Comparison of ENCODE assay signal across 8 cellular contexts in the genomic region with DNA sequence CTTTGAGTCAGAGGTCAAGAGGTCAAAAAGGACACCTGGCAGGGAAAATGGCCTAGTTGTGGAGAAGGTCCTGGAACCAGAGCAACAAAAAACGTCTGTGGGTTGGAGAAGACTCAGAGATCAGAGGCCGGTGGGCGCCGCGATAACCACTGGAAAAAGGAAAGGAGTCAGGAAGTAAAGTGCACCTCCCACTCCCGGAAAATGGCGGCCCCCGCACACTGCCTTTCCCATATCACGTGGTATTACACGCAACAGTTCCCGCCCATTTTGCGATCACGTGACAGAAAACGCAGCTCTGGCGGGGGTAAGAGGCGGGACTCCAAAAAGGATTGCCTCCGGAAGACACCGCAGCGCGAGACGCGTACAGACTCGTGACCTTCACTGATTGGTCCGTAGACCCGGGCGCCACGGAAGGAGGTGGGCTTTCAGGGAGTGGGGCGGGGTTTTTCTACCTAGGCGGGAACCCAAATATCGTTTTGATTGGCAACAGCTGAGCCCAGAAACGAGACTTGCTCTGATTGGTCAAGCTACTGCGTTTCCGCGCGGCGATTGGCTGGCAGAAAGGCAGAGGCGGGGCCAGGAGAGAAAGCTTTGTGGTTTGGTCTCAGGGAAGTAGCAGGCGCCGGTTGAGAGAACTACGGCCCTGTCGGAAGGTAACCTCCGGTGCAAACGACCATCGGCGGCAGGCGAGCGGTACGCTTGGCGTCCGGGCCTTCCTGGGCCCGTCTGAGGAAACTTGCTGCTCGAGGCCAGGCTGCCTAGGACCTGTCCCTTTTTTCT. TPM values are rescaled to one million over a fixed set of nuclear protein-coding genes. Genes with fewer than 3 reads are reported as not detected.
DNase-seq lines count a peak whose midpoint lies in the region; ATAC-seq lines count a peak whose summit lies in the region.

A gene with protein sequence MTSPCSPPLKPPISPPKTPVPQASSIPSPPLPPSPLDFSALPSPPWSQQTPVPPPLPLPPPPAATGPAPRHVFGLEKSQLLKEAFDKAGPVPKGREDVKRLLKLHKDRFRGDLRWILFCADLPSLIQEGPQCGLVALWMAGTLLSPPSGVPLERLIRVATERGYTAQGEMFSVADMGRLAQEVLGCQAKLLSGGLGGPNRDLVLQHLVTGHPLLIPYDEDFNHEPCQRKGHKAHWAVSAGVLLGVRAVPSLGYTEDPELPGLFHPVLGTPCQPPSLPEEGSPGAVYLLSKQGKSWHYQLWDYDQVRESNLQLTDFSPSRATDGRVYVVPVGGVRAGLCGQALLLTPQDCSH (minus strand): TSS at position 193 of the 780 bp plus-strand sequence. CDS start 674 bp downstream, outside the sequence.

- peak within 1 kb of the TSS; percentile 98 to 99 for H3K27ac Mint-ChIP-seq in effector memory CD8-positive, alpha-beta T cell
- H3K27ac Mint-ChIP-seq in memory B cell = peak within 1 kb of the TSS; percentile 95

- no peaks in the 10 kb centered on the region for H3K27me3 Mint-ChIP-seq in effector memory CD8-positive, alpha-beta T cell
- no peaks in the 10 kb centered on the region for H3K27me3 Mint-ChIP-seq in memory B cell

- peaks cover 41 to 47% of the 10 kb centered on the region in 2 donors for H3K4me1 Mint-ChIP-seq in effector memory CD8-positive, alpha-beta T cell (ENCODE audit: low read depth in 2 of 2)
- peaks cover 39% of the 10 kb centered on the region for H3K4me1 Mint-ChIP-seq in memory B cell

- peaks cover 38% of the 10 kb centered on the region for H3K36me3 Mint-ChIP-seq in effector memory CD8-positive, alpha-beta T cell (ENCODE audit: insufficient read depth)
- peaks cover 5% of the 10 kb centered on the region for H3K36me3 Mint-ChIP-seq in memory B cell

- DNase-seq in COLO668 (lab: John Stamatoyannopoulos, UW; ENCODE audit: unreplicated experiment) (peak; percentile 99), HT1080 (ENCODE audit: low read depth) (peak; percentile 100), NOMO-1 treated with DMSO at 0.1 percent for 48 hours (lab: John Stamatoyannopoulos, UW; ENCODE audit: unreplicated experiment) (peak; percentile 99), memory B cell (ENCODE audit: low spot score in 2 of 2) (peak; percentile 98 to 99)
- DNase-seq in activated CD8-positive, alpha-beta memory T cell treated with anti-CD3 and anti-CD28 coated beads for 48 hours (ENCODE audit: low read depth in 2 of 3, low spot score in 2 of 3) = peak; percentile 97
- peak; percentile 99 for DNase-seq in effector memory CD8-positive, alpha-beta T cell
- DNase-seq in stimulated activated CD8-positive, alpha-beta memory T cell treated with anti-CD3 and anti-CD28 coated beads, Interleukin-12 subunit alpha, Interleukin-12 subunit beta, amount 100 ng/mL, for 24 hours (ENCODE audit: extremely low read depth) = peak; percentile 96

- peak; percentile 79 for ATAC-seq in GM21360 (IDR thresholded peaks at IDR 0.05; ENCODE audit: unreplicated experiment)
- peak; percentile 85 for ATAC-seq in effector memory CD8-positive, alpha-beta T cell (replicated peaks)
- peak; percentile 84 for ATAC-seq in memory B cell (ENCODE audit: low read depth)

- peak within 1 kb of the TSS; percentile 84 to 97 for H3K4me3 Mint-ChIP-seq in effector memory CD8-positive, alpha-beta T cell
- H3K4me3 Mint-ChIP-seq in memory B cell = peak within 1 kb of the TSS; percentile 100

- H3K9me3 Mint-ChIP-seq in effector memory CD8-positive, alpha-beta T cell = no peaks in the 10 kb centered on the region
- no peaks in the 10 kb centered on the region for H3K9me3 Mint-ChIP-seq in memory B cell

RNA-seq across cellular contexts. Expression of the gene that starts here (rescaled TPM):
- total RNA-seq in HT1080 (2014; rRNA removed; shearing (Covaris generic)) = 0.97 and 1.6 TPM in 2 replicates
- 16.9 and 18.2 TPM in 2 replicates for polyA plus RNA-seq in HT1080 (2015; cell fraction: cytosol; rRNA removed)
- 21.8 and 26.5 TPM in 2 replicates for polyA plus RNA-seq in HT1080 (2015; cell fraction: nucleus; rRNA removed)

Comparison
In these comparisons a context has a peak if more than half of its experiments do, and no peak if none do; other contexts are left out.
1. Peak in every context shown above with its lines: DNase-seq and ATAC-seq.